ENCODE assay signal across 8 cellular contexts in genomic region chr16:4660454-4661007, GRCh38.
DNase-seq lines count a peak whose midpoint lies in the region; ATAC-seq and TF ChIP-seq lines count a peak whose summit lies in the region.

No MANE protein-coding gene starts in this region.

- peak; percentile 44 for DNase-seq in activated naive CD8-positive, alpha-beta T cell treated with anti-CD3 and anti-CD28 coated beads, Interleukin-2, amount 50 U/mL, for 16 hours (ENCODE audit: low read depth, low spot score)
- DNase-seq in kidney tubule cell (ENCODE audit: low spot score) (peak; percentile 92), T1000 (lab: John Stamatoyannopoulos, UW) (no peak)
- peak; percentile 40 for DNase-seq in stimulated activated CD8-positive, alpha-beta memory T cell treated with anti-CD3 and anti-CD28 coated beads, Interleukin-15, amount 100 ng/mL, for 24 hours (ENCODE audit: low read depth)

- no peak for TF ChIP-seq POLR2A in GM18505 (IDR thresholded peaks at IDR 0.05; ENCODE audit: borderline replicate concordance, extremely low read depth, insufficient read depth, insufficient read length)

- ATAC-seq in GM18511 (IDR thresholded peaks at IDR 0.05; ENCODE audit: unreplicated experiment), result peak; percentile 65
- ATAC-seq in SK-N-SH treated with all-trans-retinoic acid at 6 μM for 48 hours, result peak; percentile 44
- ATAC-seq in HG02970 (IDR thresholded peaks at IDR 0.05; ENCODE audit: low FRiP score, unreplicated experiment), result no peak
- ATAC-seq in GM18505 (IDR thresholded peaks at IDR 0.05; ENCODE audit: unreplicated experiment), result no peak

TF ChIP-seq in SK-N-SH treated with all-trans-retinoic acid at 6 μM for 48 hours, 23 proteins besides CTCF, POLR2A, EP300 and RAD21:
- TF ChIP-seq ZNF565 (CRISPR knock-in tag; conservative IDR thresholded peaks at IDR 0.05; ENCODE audit: low read depth) (no peak), PPARA (CRISPR knock-in tag; IDR thresholded peaks at IDR 0.05; ENCODE audit: borderline replicate concordance) (no peak), ISL1 (CRISPR knock-in tag; IDR thresholded peaks at IDR 0.05) (no peak), ZFP3 (CRISPR knock-in tag; IDR thresholded peaks at IDR 0.05) (no peak), TSHZ2 (CRISPR knock-in tag; IDR thresholded peaks at IDR 0.05) (no peak), ZC3H10 (CRISPR knock-in tag; IDR thresholded peaks at IDR 0.05) (no peak), RARB (CRISPR knock-in tag; IDR thresholded peaks at IDR 0.05) (no peak), OSR1 (CRISPR knock-in tag; IDR thresholded peaks at IDR 0.05) (no peak), ZNF70 (CRISPR knock-in tag; IDR thresholded peaks at IDR 0.05) (no peak), CSDC2 (CRISPR knock-in tag; IDR thresholded peaks at IDR 0.05) (no peak), ZFP30 (CRISPR knock-in tag; IDR thresholded peaks at IDR 0.05) (no peak), BACH2 (CRISPR knock-in tag; IDR thresholded peaks at IDR 0.05; ENCODE audit: borderline replicate concordance) (no peak), PATZ1 (CRISPR knock-in tag; IDR thresholded peaks at IDR 0.05; ENCODE audit: borderline replicate concordance) (no peak), ESRRG (CRISPR knock-in tag; IDR thresholded peaks at IDR 0.05) (no peak), TCF4 (CRISPR knock-in tag; IDR thresholded peaks at IDR 0.05; ENCODE audit: borderline replicate concordance) (no peak), ARNTL (CRISPR knock-in tag; IDR thresholded peaks at IDR 0.05; ENCODE audit: borderline replicate concordance, low read depth) (no peak)
TF ChIP-seq in SK-N-SH treated with all-trans-retinoic acid at 6 μM for 48 hours: peak in this region for 0.

Comparison
In these comparisons a context has a peak if more than half of its experiments do, and no peak if none do; other contexts are left out.
1. ATAC-seq: peak in GM18511 (single experiment) and SK-N-SH treated with all-trans-retinoic acid at 6 μM for 48 hours (single experiment); none in HG02970 (single experiment) and GM18505 (single experiment).